8 cellular contexts compared by ENCODE assay signal in genomic region chr3:82816086-82816485, GRCh38.
"Had no signal": no experiment of that assay in that cellular context is flagged by ENCODE, and none has a peak within 500 bp of the region (broad histone marks: within the 10 kb centered on the region; RNA-seq: fewer than 3 reads in every experiment).

No MANE protein-coding gene starts in this region.

- DNase-seq: GDM1, GF-D8 had no signal

- H3K4me3 ChIP-seq: GM12878 had no signal

- ATAC-seq: GM12878 had no signal

- FAIRE-seq: G401.6, GM12878, GM12891, GM12892, GM18507, GM19239 had no signal
